ENCODE assay signal across 20 cellular contexts in genomic region chr11:132106336-132106982, GRCh38.
DNase-seq lines count a peak whose midpoint lies in the region; ATAC-seq, FAIRE-seq and TF ChIP-seq lines count a peak whose summit lies in the region.
"Had no signal": no experiment of that assay in that cellular context is flagged by ENCODE, and none has a peak within 500 bp of the region (broad histone marks: within the 10 kb centered on the region; RNA-seq: fewer than 3 reads in every experiment).

No MANE protein-coding gene starts in this region.

- H3K79me1 ChIP-seq in mesenchymal stem cell (replicated peaks; ENCODE audit: low read length, poor library complexity, severe bottlenecking), result peaks cover 23% of the 10 kb centered on the region

- ATAC-seq in GM21515 (IDR thresholded peaks at IDR 0.05; ENCODE audit: unreplicated experiment), result no peak
- ATAC-seq in psoas muscle, result no peak
- ATAC-seq: activated CD4-positive, CD25-positive, alpha-beta regulatory T cell treated with anti-CD3 and anti-CD28 coated beads, Interleukin-2, amount 50 U/mL, for 24 hours had no signal

- no peak overlapping the region for H2BK5ac ChIP-seq in mesenchymal stem cell (ENCODE audit: low read depth, low read length, poor library complexity, severe bottlenecking)

- H4K91ac ChIP-seq in mesenchymal stem cell (ENCODE audit: low read length), result no peak overlapping the region

- H3K27ac Mint-ChIP-seq in astrocyte (ENCODE audit: unreplicated experiment), result no peak overlapping the region
- H3K27ac Mint-ChIP-seq: B cell, nephron progenitor cell, progenitor cell of endocrine pancreas had no signal

- H3K27me3 Mint-ChIP-seq in astrocyte (ENCODE audit: low read depth, unreplicated experiment), result no peaks in the 10 kb centered on the region
- H3K27me3 Mint-ChIP-seq: B cell had no signal

- H3K79me2 ChIP-seq in astrocyte (ENCODE audit: insufficient read depth, low read length), result peaks cover 33% of the 10 kb centered on the region

- H3K4ac ChIP-seq in mesenchymal stem cell (ENCODE audit: low read depth in 1 of 2, low read length in 2 of 2), result no peak overlapping the region

- H3K4me3 ChIP-seq in astrocyte (ENCODE audit: insufficient read depth, low read depth, low read length) (no peak overlapping the region), mesenchymal stem cell (ENCODE audit: insufficient read depth in 1 of 2, low read depth in 1 of 2, low read length in 2 of 2) (no peak overlapping the region), left ventricle myocardium inferior (no peak overlapping the region), psoas muscle (no peak overlapping the region)
- H3K4me3 ChIP-seq: smooth muscle cell, suprapubic skin had no signal

- H3K4me3 Mint-ChIP-seq in astrocyte (ENCODE audit: unreplicated experiment), result no peak overlapping the region
- H3K4me3 Mint-ChIP-seq: B cell, nephron progenitor cell had no signal

- TF ChIP-seq CTCF in astrocyte (IDR thresholded peaks at IDR 0.05; ENCODE audit: insufficient read depth, low read depth, low read length) (no peak), left ventricle myocardium inferior (IDR thresholded peaks at IDR 0.05; ENCODE audit: borderline replicate concordance) (no peak), psoas muscle (IDR thresholded peaks at IDR 0.05) (no peak)

- FAIRE-seq in astrocyte (lab: Jason Lieb, UNC), result no peak
- FAIRE-seq: endometrium had no signal

- no peak overlapping the region for H2BK120ac ChIP-seq in mesenchymal stem cell (ENCODE audit: low read depth, low read length)

- H2AFZ ChIP-seq in astrocyte (ENCODE audit: low read depth, low read length), result no peak overlapping the region
- no peak overlapping the region for H2AFZ ChIP-seq in mesenchymal stem cell (ENCODE audit: low read depth, low read length)

- no peak overlapping the region for H3K9ac ChIP-seq in astrocyte (ENCODE audit: low read length)
- H3K9ac ChIP-seq in mesenchymal stem cell (ENCODE audit: low read length), result no peak overlapping the region

- H3K9me3 ChIP-seq in astrocyte (ENCODE audit: insufficient read depth, low read depth, low read length), result no peaks in the 10 kb centered on the region
- H3K9me3 ChIP-seq in mesenchymal stem cell (ENCODE audit: control insufficient read depth, low read length), result no peaks in the 10 kb centered on the region
- no peaks in the 10 kb centered on the region for H3K9me3 ChIP-seq in left ventricle myocardium inferior (replicated peaks)
- no peaks in the 10 kb centered on the region for H3K9me3 ChIP-seq in psoas muscle
- H3K9me3 ChIP-seq: suprapubic skin had no signal

- no peak overlapping the region for H4K8ac ChIP-seq in mesenchymal stem cell (ENCODE audit: low read length)

- whole genome bisulfite sequencing in mesenchymal stem cell, result 77% methylated on average over 10 of the region's 11 CpGs
- WGBS in psoas muscle, 3 donors, result 50 to 59% (median 53%) methylated on average over 11 of the region's 11 CpGs

- intact Hi-C loops in left ventricle myocardium inferior (cut with micrococcal nuclease) (no loop called here), psoas muscle (cut with DNase I) (no loop called here)

- H2BK12ac ChIP-seq in mesenchymal stem cell (ENCODE audit: low read length in 2 of 2), result no peak overlapping the region

- no peak overlapping the region for H3K14ac ChIP-seq in mesenchymal stem cell (ENCODE audit: low read length in 2 of 2)

- H2BK15ac ChIP-seq in mesenchymal stem cell (ENCODE audit: low read depth, poor library complexity, severe bottlenecking), result no peak overlapping the region

- H3K4me1 Mint-ChIP-seq in astrocyte (ENCODE audit: low read depth, unreplicated experiment), result peaks cover 17% of the 10 kb centered on the region
- H3K4me1 Mint-ChIP-seq: B cell had no signal

- H4K20me1 ChIP-seq in astrocyte (ENCODE audit: insufficient read depth, low read length), result no peaks in the 10 kb centered on the region

- H3K27ac ChIP-seq in astrocyte (ENCODE audit: low read depth, low read length) (no peak overlapping the region), mesenchymal stem cell (ENCODE audit: low read length, poor library complexity, severe bottlenecking) (peak overlapping the region; percentile 10), left ventricle myocardium inferior (replicated peaks) (no peak overlapping the region), psoas muscle (no peak overlapping the region)
- H3K27ac ChIP-seq: suprapubic skin had no signal

- H3K36me3 Mint-ChIP-seq in astrocyte (ENCODE audit: low read depth, unreplicated experiment), result peaks cover 11% of the 10 kb centered on the region

- H3K36me3 ChIP-seq in astrocyte (ENCODE audit: insufficient read depth, low read length), result no peaks in the 10 kb centered on the region
- H3K36me3 ChIP-seq in mesenchymal stem cell (ENCODE audit: control insufficient read depth in 1 of 2, insufficient read depth in 2 of 2, low read depth in 1 of 2, low read length in 2 of 2), result no peaks in the 10 kb centered on the region
- H3K36me3 ChIP-seq in left ventricle myocardium inferior, result no peaks in the 10 kb centered on the region
- no peaks in the 10 kb centered on the region for H3K36me3 ChIP-seq in psoas muscle (ENCODE audit: insufficient read depth in 1 of 2, low read depth in 1 of 2)
- H3K36me3 ChIP-seq: suprapubic skin had no signal

- no peaks in the 10 kb centered on the region for H3K9me3 Mint-ChIP-seq in astrocyte (ENCODE audit: unreplicated experiment)

- H3K18ac ChIP-seq in mesenchymal stem cell (ENCODE audit: low read depth in 1 of 2, low read length in 2 of 2), result no peak overlapping the region

- H3K4me1 ChIP-seq in astrocyte (ENCODE audit: insufficient read depth, low read length) (peaks cover 27% of the 10 kb centered on the region), mesenchymal stem cell (ENCODE audit: control insufficient read depth, insufficient read depth, low read depth, low read length) (peaks cover 16% of the 10 kb centered on the region), left ventricle myocardium inferior (no peaks in the 10 kb centered on the region), psoas muscle (no peaks in the 10 kb centered on the region)

- H3K23ac ChIP-seq in mesenchymal stem cell (ENCODE audit: low read length in 2 of 2), result no peak overlapping the region

- no peak overlapping the region for H2AK5ac ChIP-seq in mesenchymal stem cell (ENCODE audit: low read length, severe bottlenecking)

- H3K4me2 ChIP-seq in astrocyte (ENCODE audit: low read length), result peak overlapping the region; percentile 21
- H3K4me2 ChIP-seq in mesenchymal stem cell (ENCODE audit: low read length, poor library complexity, severe bottlenecking), result no peak overlapping the region
- H3K4me2 ChIP-seq: smooth muscle cell had no signal

- H3K27me3 ChIP-seq in astrocyte (ENCODE audit: insufficient read depth, low read length) (no peaks in the 10 kb centered on the region), mesenchymal stem cell (ENCODE audit: control insufficient read depth in 1 of 2, insufficient read depth in 1 of 2, low read length in 2 of 2) (no peaks in the 10 kb centered on the region), left ventricle myocardium inferior (ENCODE audit: low read depth) (peaks cover 31% of the 10 kb centered on the region), psoas muscle (ENCODE audit: insufficient read depth in 3 of 3, low read length in 2 of 3) (no peaks in the 10 kb centered on the region)
- H3K27me3 ChIP-seq: suprapubic skin had no signal

- DNase-seq in HT-29 (ENCODE audit: low spot score) (peak; percentile 4), NCI-H146 treated with DMSO at 0.1 percent for 48 hours (lab: John Stamatoyannopoulos, UW; ENCODE audit: unreplicated experiment) (peak; percentile 95), astrocyte (ENCODE audit: low read depth) (peak; percentile 23), mesenchymal stem cell (no peak), left ventricle myocardium inferior (no peak), psoas muscle (no peak)
- DNase-seq: Calu3; hippocampal formation; islet precursor cell; Karpas-422; NCI-H1694; nephron progenitor cell; stimulated activated CD8-positive, alpha-beta memory T cell treated with anti-CD3 and anti-CD28 coated beads, Interleukin-4, amount 100 ng/mL, for 48 hours had no signal

Comparison
In these comparisons a context has a peak if more than half of its experiments do, and no peak if none do; other contexts are left out.
1. DNase-seq: peak in HT-29 (single experiment), NCI-H146 treated with DMSO at 0.1 percent for 48 hours (single experiment) and astrocyte (single experiment); none in mesenchymal stem cell (single experiment), left ventricle myocardium inferior (single experiment) and psoas muscle (0 of 2).